2 cellular contexts compared by ENCODE assay signal in the genomic region with DNA sequence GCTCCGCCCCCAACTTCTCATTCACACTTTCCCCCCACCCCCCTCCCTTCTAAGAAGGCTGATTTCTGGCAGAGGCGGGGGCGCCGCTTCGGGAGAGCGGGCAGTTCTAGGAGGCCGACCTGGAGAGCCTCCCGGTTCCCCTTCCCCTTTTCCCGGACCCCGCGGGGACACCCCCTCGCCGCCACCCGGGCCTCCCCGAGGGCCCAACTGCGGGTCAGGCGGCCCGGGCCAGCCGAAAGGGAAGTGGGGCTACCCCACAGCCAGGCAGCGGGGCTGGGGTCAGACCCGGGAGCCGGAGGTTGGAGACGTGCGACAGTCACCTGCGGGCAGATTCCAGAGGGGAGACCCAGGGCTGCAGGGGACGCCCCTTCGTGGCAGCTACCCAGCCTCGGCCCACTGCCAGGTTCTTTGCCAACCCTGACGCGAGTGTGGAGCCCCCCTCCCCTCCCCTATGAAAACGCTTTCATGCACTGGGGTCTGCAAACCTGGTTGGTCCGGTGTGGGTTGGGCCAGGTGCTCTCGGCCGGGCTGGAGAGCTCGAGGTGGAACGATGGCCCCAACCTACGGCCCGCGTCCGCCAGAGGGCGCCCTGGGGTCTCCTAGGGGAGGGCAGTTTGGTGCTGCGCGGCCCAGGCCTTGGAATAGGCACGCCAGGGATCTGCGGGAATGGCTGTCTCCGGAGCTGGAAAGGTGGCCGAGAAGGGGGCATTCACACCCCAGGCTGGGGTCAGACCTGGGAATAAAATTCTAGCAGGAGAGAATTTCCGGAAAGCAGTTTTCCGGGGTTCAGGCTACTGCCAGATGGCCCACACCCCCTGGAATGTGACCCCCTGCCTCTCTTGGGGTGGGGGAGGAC.
TF ChIP-seq lines count a peak whose summit lies in the region.

No MANE protein-coding gene starts in this region.

TF ChIP-seq in A549, 52 proteins besides CTCF, POLR2A, EP300 and RAD21 (continues in another document):
- no peak for TF ChIP-seq USF2 (IDR thresholded peaks at IDR 0.05)
- TF ChIP-seq HES2 (IDR thresholded peaks at IDR 0.05): no peak
- no peak for TF ChIP-seq PHF8 (IDR thresholded peaks at IDR 0.05; ENCODE audit: borderline replicate concordance, low read depth)
- peak; percentile 84; the same call in 1 of the 2 replicates for TF ChIP-seq MAZ (IDR thresholded peaks at IDR 0.05; ENCODE audit: borderline replicate concordance, low read depth, low read length)
- TF ChIP-seq, protein P1, sequence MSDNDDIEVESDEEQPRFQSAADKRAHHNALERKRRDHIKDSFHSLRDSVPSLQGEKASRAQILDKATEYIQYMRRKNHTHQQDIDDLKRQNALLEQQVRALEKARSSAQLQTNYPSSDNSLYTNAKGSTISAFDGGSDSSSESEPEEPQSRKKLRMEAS (IDR thresholded peaks at IDR 0.05): peak; percentile 87
- no peak for TF ChIP-seq CEBPB (IDR thresholded peaks at IDR 0.05)
- no peak for TF ChIP-seq HOXB5 (CRISPR knock-in tag; IDR thresholded peaks at IDR 0.05)
- no peak for TF ChIP-seq ZFP36 (IDR thresholded peaks at IDR 0.05; ENCODE audit: borderline replicate concordance, partially characterized antibody)
- no peak for TF ChIP-seq ZSCAN20 (CRISPR knock-in tag; IDR thresholded peaks at IDR 0.05)
- TF ChIP-seq POLR2AphosphoS2 (conservative IDR thresholded peaks at IDR 0.05; ENCODE audit: low read length): no peak
- TF ChIP-seq FOSB (CRISPR knock-in tag; IDR thresholded peaks at IDR 0.05): no peak
- no peak for TF ChIP-seq NPAS2 (CRISPR knock-in tag; IDR thresholded peaks at IDR 0.05; ENCODE audit: borderline replicate concordance)
- no peak for TF ChIP-seq HOXA7 (CRISPR knock-in tag; IDR thresholded peaks at IDR 0.05)
- no peak for TF ChIP-seq KDM1A (IDR thresholded peaks at IDR 0.05; ENCODE audit: low read depth)
- no peak for TF ChIP-seq REST (IDR thresholded peaks at IDR 0.05)
- 0 out of 2 replicates have a peak, but pooled peaks have one; percentile 2 for TF ChIP-seq GATA3 (IDR thresholded peaks at IDR 0.05; ENCODE audit: borderline replicate concordance)
- TF ChIP-seq, protein P2, sequence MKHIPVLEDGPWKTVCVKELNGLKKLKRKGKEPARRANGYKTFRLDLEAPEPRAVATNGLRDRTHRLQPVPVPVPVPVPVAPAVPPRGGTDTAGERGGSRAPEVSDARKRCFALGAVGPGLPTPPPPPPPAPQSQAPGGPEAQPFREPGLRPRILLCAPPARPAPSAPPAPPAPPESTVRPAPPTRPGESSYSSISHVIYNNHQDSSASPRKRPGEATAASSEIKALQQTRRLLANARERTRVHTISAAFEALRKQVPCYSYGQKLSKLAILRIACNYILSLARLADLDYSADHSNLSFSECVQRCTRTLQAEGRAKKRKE (CRISPR knock-in tag; IDR thresholded peaks at IDR 0.05; ENCODE audit: low read depth): no peak
- TF ChIP-seq ZC3H11A (IDR thresholded peaks at IDR 0.05): no peak
- TF ChIP-seq MYC (IDR thresholded peaks at IDR 0.05; ENCODE audit: borderline replicate concordance, low read length): no peak; the same call in 1 of the 2 replicates
- no peak for TF ChIP-seq ELK1 (IDR thresholded peaks at IDR 0.05; ENCODE audit: low read depth, low read length)
- TF ChIP-seq PBX3 (IDR thresholded peaks at IDR 0.05): no peak
- no peak for TF ChIP-seq SREBF2 (IDR thresholded peaks at IDR 0.05)
- peak; percentile 99 for TF ChIP-seq SMC3 (IDR thresholded peaks at IDR 0.05)

TF ChIP-seq in H1, 55 proteins besides CTCF, POLR2A, EP300 and RAD21 (continues in another document):
- TF ChIP-seq TAF7 (optimal IDR thresholded peaks at IDR 0.05; ENCODE audit: borderline replicate concordance, low read depth, low read length): no peak
- TF ChIP-seq SIRT6 (IDR thresholded peaks at IDR 0.05; ENCODE audit: low read length): no peak
- peak; percentile 55; the same call in 1 of the 2 replicates for TF ChIP-seq CREB1 (IDR thresholded peaks at IDR 0.05)
- TF ChIP-seq KDM5A (IDR thresholded peaks at IDR 0.05; ENCODE audit: low read length): no peak
- TF ChIP-seq USF2 (IDR thresholded peaks at IDR 0.05; ENCODE audit: low read length): no peak
- TF ChIP-seq HDAC2 (IDR thresholded peaks at IDR 0.05; ENCODE audit: borderline replicate concordance in 1 of 2, low read depth in 2 of 2, low read length in 2 of 2): 0 out of 4 replicates have a peak, but pooled peaks have one; percentile 44 to 55
- TF ChIP-seq YY1 (IDR thresholded peaks at IDR 0.05; ENCODE audit: low read depth, low read length): peak; percentile 82
- TF ChIP-seq POLR2AphosphoS5 (IDR thresholded peaks at IDR 0.05; ENCODE audit: low read depth, low read length): no peak
- no peak for TF ChIP-seq RNF2 (IDR thresholded peaks at IDR 0.05; ENCODE audit: borderline replicate concordance, low read depth, low read length, missing control alignments, poor library complexity, severe bottlenecking)
- TF ChIP-seq SUZ12 (IDR thresholded peaks at IDR 0.05; ENCODE audit: low read length): no peak
- peak; percentile 26; the same call in 1 of the 2 replicates for TF ChIP-seq BACH1 (IDR thresholded peaks at IDR 0.05; ENCODE audit: low read length)
- TF ChIP-seq NRF1 (IDR thresholded peaks at IDR 0.05; ENCODE audit: low read depth, low read length): no peak
- TF ChIP-seq ASH2L (IDR thresholded peaks at IDR 0.05; ENCODE audit: low read length): peak; percentile 60
- no peak for TF ChIP-seq ZNF274 (IDR thresholded peaks at IDR 0.05; ENCODE audit: borderline replicate concordance, extremely low read depth, low read length)
- TF ChIP-seq POU5F1 (IDR thresholded peaks at IDR 0.05; ENCODE audit: low read depth, low read length): no peak
- TF ChIP-seq JUND (IDR thresholded peaks at IDR 0.05; ENCODE audit: low read length): no peak
- no peak for TF ChIP-seq CHD7 (IDR thresholded peaks at IDR 0.05; ENCODE audit: insufficient replicate concordance, low read length)
- TF ChIP-seq, protein P3, sequence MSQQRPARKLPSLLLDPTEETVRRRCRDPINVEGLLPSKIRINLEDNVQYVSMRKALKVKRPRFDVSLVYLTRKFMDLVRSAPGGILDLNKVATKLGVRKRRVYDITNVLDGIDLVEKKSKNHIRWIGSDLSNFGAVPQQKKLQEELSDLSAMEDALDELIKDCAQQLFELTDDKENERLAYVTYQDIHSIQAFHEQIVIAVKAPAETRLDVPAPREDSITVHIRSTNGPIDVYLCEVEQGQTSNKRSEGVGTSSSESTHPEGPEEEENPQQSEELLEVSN (IDR thresholded peaks at IDR 0.05): peak; percentile 40
- no peak for TF ChIP-seq RXRA (IDR thresholded peaks at IDR 0.05; ENCODE audit: insufficient read depth, low read depth, low read length)
- peak; percentile 69 for TF ChIP-seq KDM4A (IDR thresholded peaks at IDR 0.05; ENCODE audit: low read depth, low read length, severe bottlenecking)
- no peak for TF ChIP-seq JUN (IDR thresholded peaks at IDR 0.05; ENCODE audit: low read depth, low read length)
- no peak for TF ChIP-seq SAP30 (IDR thresholded peaks at IDR 0.05; ENCODE audit: insufficient read depth, insufficient replicate concordance, low read length)
- no peak for TF ChIP-seq SIX5 (IDR thresholded peaks at IDR 0.05; ENCODE audit: low read depth, low read length)
- peak in 1 of 2 experiments; percentile 71; a peak in 2 of 4 replicates for TF ChIP-seq SIN3A (conservative IDR thresholded peaks at IDR 0.05 in 1 of 2, IDR thresholded peaks at IDR 0.05 in 1 of 2; ENCODE audit: low read depth in 1 of 2, low read length in 2 of 2)
- TF ChIP-seq CHD1 (IDR thresholded peaks at IDR 0.05; ENCODE audit: low read depth, low read length): no peak
- 0 out of 2 replicates have a peak, but pooled peaks have one; percentile 41 for TF ChIP-seq KDM1A (IDR thresholded peaks at IDR 0.05; ENCODE audit: borderline replicate concordance, low read length)
- TF ChIP-seq, protein P4, sequence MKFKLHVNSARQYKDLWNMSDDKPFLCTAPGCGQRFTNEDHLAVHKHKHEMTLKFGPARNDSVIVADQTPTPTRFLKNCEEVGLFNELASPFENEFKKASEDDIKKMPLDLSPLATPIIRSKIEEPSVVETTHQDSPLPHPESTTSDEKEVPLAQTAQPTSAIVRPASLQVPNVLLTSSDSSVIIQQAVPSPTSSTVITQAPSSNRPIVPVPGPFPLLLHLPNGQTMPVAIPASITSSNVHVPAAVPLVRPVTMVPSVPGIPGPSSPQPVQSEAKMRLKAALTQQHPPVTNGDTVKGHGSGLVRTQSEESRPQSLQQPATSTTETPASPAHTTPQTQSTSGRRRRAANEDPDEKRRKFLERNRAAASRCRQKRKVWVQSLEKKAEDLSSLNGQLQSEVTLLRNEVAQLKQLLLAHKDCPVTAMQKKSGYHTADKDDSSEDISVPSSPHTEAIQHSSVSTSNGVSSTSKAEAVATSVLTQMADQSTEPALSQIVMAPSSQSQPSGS (IDR thresholded peaks at IDR 0.05; ENCODE audit: low read length): no peak
- TF ChIP-seq RBBP5 (IDR thresholded peaks at IDR 0.05; ENCODE audit: borderline replicate concordance, low read depth, low read length): no peak
- no peak for TF ChIP-seq EZH2 (IDR thresholded peaks at IDR 0.05; ENCODE audit: low read depth, low read length, severe bottlenecking)
- no peak; the same call in 1 of the 2 replicates for TF ChIP-seq TBP (IDR thresholded peaks at IDR 0.05; ENCODE audit: low read depth, low read length)
- peak; percentile 75 for TF ChIP-seq CTBP2 (IDR thresholded peaks at IDR 0.05; ENCODE audit: borderline replicate concordance, insufficient read depth, insufficient read length, low read length)
- TF ChIP-seq, protein P1 (IDR thresholded peaks at IDR 0.05): peak; percentile 77
- TF ChIP-seq SP1 (IDR thresholded peaks at IDR 0.05; ENCODE audit: low read depth, low read length): 0 out of 2 replicates have a peak, but pooled peaks have one; percentile 1
- TF ChIP-seq BRCA1 (IDR thresholded peaks at IDR 0.05; ENCODE audit: low read depth, low read length): no peak
- peak; percentile 26; the same call in 1 of the 2 replicates for TF ChIP-seq TAF1 (IDR thresholded peaks at IDR 0.05; ENCODE audit: low read depth, low read length)
